Comparison of ENCODE assay signal across 18 cellular contexts in the genomic region with DNA sequence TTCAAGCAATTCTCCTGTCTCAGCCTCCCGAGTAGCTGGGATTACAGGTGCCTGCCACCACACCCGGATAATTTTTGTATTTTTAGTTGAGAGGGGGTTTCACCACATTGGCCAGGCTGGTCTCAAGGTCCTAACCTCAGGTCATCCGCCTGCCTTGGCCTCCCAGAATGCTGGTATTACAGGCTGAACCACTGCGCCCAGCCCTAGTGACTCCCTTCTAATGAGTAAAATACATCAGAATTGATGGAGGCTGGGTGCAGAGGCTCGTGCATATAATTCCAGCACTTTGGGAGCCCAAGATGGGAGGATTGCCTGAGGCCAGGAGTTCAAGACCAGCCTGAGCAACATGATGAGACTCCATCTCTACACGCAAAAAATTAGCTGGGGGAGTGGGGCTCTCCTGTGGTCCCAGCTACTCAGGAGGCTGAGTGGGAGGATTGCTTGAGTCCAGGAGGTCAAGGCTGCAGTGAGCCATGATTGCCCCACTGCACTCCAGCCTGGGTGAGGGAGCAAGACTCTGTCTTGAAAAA. TPM values are rescaled to one million over a fixed set of nuclear protein-coding genes. Genes with fewer than 3 reads are reported as not detected.
DNase-seq lines count a peak whose midpoint lies in the region; ATAC-seq and TF ChIP-seq lines count a peak whose summit lies in the region.
"Not testable (repeated sequence)": the region's sequence is repeated elsewhere in the genome, so short reads cannot be mapped to it uniquely, and the experiment has no call there.
"Had no signal": no experiment of that assay in that cellular context is flagged by ENCODE, and none has a peak within 500 bp of the region (broad histone marks: within the 10 kb centered on the region; RNA-seq: fewer than 3 reads in every experiment).

No MANE protein-coding gene starts in this region.

- H3K27me3 Mint-ChIP-seq in chondrocyte (ENCODE audit: low read depth) = not testable (repeated sequence)

- H3K36me3 Mint-ChIP-seq in chondrocyte (ENCODE audit: low read depth) = not testable (repeated sequence)

- H3K4me1 ChIP-seq in GM23248 (ENCODE audit: insufficient read depth) (peaks cover 58% of the 10 kb centered on the region), adipocyte (ENCODE audit: control insufficient read depth, insufficient read depth, low read length) (peaks cover 51% of the 10 kb centered on the region), heart left ventricle (peaks cover 0 to 44% (median 22%) of the 10 kb centered on the region in 12 donors), lung (ENCODE audit: control insufficient read depth in 2 of 2, insufficient read depth in 2 of 2, low read length in 2 of 2) (peaks cover 4 to 19% of the 10 kb centered on the region in 2 donors), parathyroid adenoma (peaks cover 14% of the 10 kb centered on the region), spleen (peaks cover 7 to 61% (median 29%) of the 10 kb centered on the region in 6 donors), transverse colon (peaks cover 8 to 24% (median 13%) of the 10 kb centered on the region in 4 donors)

- peaks cover 35% of the 10 kb centered on the region for H3F3A ChIP-seq in GM23248 (ENCODE audit: insufficient read depth)

- peaks cover 41% of the 10 kb centered on the region for H3K4me1 Mint-ChIP-seq in chondrocyte (ENCODE audit: low read depth)

- 0 out of 2 replicates have a peak overlapping the region, but pooled peaks have one; percentile 4 for H3K4me3 ChIP-seq in GM23248
- peak overlapping the region; percentile 3 for H3K4me3 ChIP-seq in adipocyte (ENCODE audit: low read length)
- not testable (repeated sequence) for H3K4me3 ChIP-seq in heart left ventricle; lung; parathyroid adenoma (ENCODE audit: low read depth, low read length); spleen; transverse colon

- in situ Hi-C loops in GM23248 (cut with MboI); transverse colon (cut with MboI; ENCODE audit: low pct_ligation_motif_present in 1 of 4, low pct_unique_long_range_greater_than_20kb in 1 of 4, low sequenced_read_pairs in 3 of 4): not testable (repeated sequence)

- intact Hi-C loops in heart left ventricle (cut with DNase I) = loop anchor here in 1 of 10 donors (10.0 kb wide), 1 partner anchor 80 kb away; the partner anchor contains the start of gene COLGALT1
- intact Hi-C loops in spleen (cut with DNase I; ENCODE audit: low total_unique reads); transverse colon (cut with DNase I; ENCODE audit: low total_unique reads): not testable (repeated sequence)

- not testable (repeated sequence) for TF ChIP-seq POLR2A in heart left ventricle (IDR thresholded peaks at IDR 0.05); spleen (IDR thresholded peaks at IDR 0.05); transverse colon (IDR thresholded peaks at IDR 0.05)

- H3K4me2 ChIP-seq in GM23248 (ENCODE audit: unreplicated experiment) = peak overlapping the region; percentile 36
- H3K4me2 ChIP-seq in parathyroid adenoma (ENCODE audit: low read length) = peak overlapping the region; percentile 7

- H2AFZ ChIP-seq in GM23248, parathyroid adenoma: not testable (repeated sequence)

- not testable (repeated sequence) for ATAC-seq in heart left ventricle; lung (ENCODE audit: insufficient read depth, low FRiP score)

- not testable (repeated sequence) for H4K20me1 ChIP-seq in GM23248 (ENCODE audit: insufficient read depth)

- not testable (repeated sequence) for TF ChIP-seq EP300 in transverse colon (IDR thresholded peaks at IDR 0.05; ENCODE audit: low read depth)

- H3K36me3 ChIP-seq in GM23248 (ENCODE audit: low read depth); lung (ENCODE audit: control insufficient read depth in 2 of 2, insufficient read depth in 2 of 2, low read length in 2 of 2); parathyroid adenoma (ENCODE audit: control insufficient read depth, insufficient read depth, low read length); spleen; transverse colon: not testable (repeated sequence)
- H3K36me3 ChIP-seq in adipocyte (ENCODE audit: control insufficient read depth, insufficient read depth, low read length, severe bottlenecking) (peaks cover 11% of the 10 kb centered on the region), heart left ventricle (peaks cover 0 to 11% (median 0%) of the 10 kb centered on the region in 9 donors)

- H3K9me3 ChIP-seq in GM23248 (ENCODE audit: low read depth); adipocyte (ENCODE audit: control insufficient read depth, low read length); heart left ventricle; lung (ENCODE audit: control insufficient read depth in 2 of 2, insufficient read depth in 1 of 2, low read length in 1 of 2); parathyroid adenoma (ENCODE audit: control insufficient read depth, low read length); spleen; transverse colon: not testable (repeated sequence)

- H3K27ac Mint-ChIP-seq in chondrocyte (ENCODE audit: unreplicated experiment) = peak overlapping the region; percentile 51

- not testable (repeated sequence) for TF ChIP-seq CTCF in chondrocyte (IDR thresholded peaks at IDR 0.05); heart left ventricle (IDR thresholded peaks at IDR 0.05); lung (IDR thresholded peaks at IDR 0.05; ENCODE audit: control extremely low read depth, extremely low read depth); parathyroid adenoma (IDR thresholded peaks at IDR 0.05); spleen (IDR thresholded peaks at IDR 0.05 in 8 of 11, conservative IDR thresholded peaks at IDR 0.05 in 3 of 11); transverse colon (IDR thresholded peaks at IDR 0.05)

- not testable (repeated sequence) for H3K9me2 ChIP-seq in GM23248 (ENCODE audit: insufficient read depth)

- not testable (repeated sequence) for H3K4me3 Mint-ChIP-seq in chondrocyte (ENCODE audit: unreplicated experiment)

- DNase-seq in GM23248; adipocyte (ENCODE audit: low read depth); chondrocyte (ENCODE audit: low spot score); heart left ventricle; lung (ENCODE audit: low spot score); spleen; transverse colon: not testable (repeated sequence)

- 77 to 78% methylated on average over 6 of the region's 6 CpGs for WGBS in GM23248 (ENCODE audit: low coverage in 1 of 2, low lambda C conversion rate in 2 of 2, missing lambda C conversion rate in 2 of 2), 2 experiments
- WGBS in heart left ventricle, 4 donors = 75 to 88% (median 85%) methylated on average over 6 of the region's 6 CpGs
- WGBS in lung, 2 donors = 77 to 78% methylated on average over 6 of the region's 6 CpGs
- WGBS in spleen, 5 donors = 75 to 83% (median 80%) methylated on average over 6 of the region's 6 CpGs
- 85% methylated on average over 6 of the region's 6 CpGs; no CpG with 5 or more reads in 1 of the 2 donors for WGBS in transverse colon (ENCODE audit: low coverage in 1 of 2), 2 donors

- peak overlapping the region; percentile 24 for H3K9ac ChIP-seq in GM23248
- H3K9ac ChIP-seq in adipocyte (ENCODE audit: low read length) = peak overlapping the region; percentile 24
- H3K9ac ChIP-seq in parathyroid adenoma = not testable (repeated sequence)

- H3K27me3 ChIP-seq in GM23248 (replicated peaks; ENCODE audit: insufficient read depth); adipocyte (replicated peaks; ENCODE audit: control insufficient read depth, insufficient read depth, low read length); heart left ventricle; lung (ENCODE audit: control insufficient read depth, insufficient read depth); parathyroid adenoma (ENCODE audit: control insufficient read depth, insufficient read depth, low read length); spleen (replicated peaks in 1 of 7); transverse colon: not testable (repeated sequence)

- H3K79me2 ChIP-seq in GM23248 (ENCODE audit: insufficient read depth) (peaks cover 69% of the 10 kb centered on the region), parathyroid adenoma (peaks cover 30% of the 10 kb centered on the region)

- H3K27ac ChIP-seq in GM23248 (peak overlapping the region; percentile 54), heart left ventricle (peak overlapping the region in 10 of 12 donors; percentile 15 to 82 (median 68)), lung (ENCODE audit: low read depth in 1 of 2, low read length in 1 of 2) (peak overlapping the region; percentile 15 to 71), parathyroid adenoma (peak overlapping the region; percentile 68), spleen (peak overlapping the region in 7 of 8 donors; percentile 19 to 78 (median 59)), transverse colon (peak overlapping the region; percentile 3 to 56 (median 38))

- not testable (repeated sequence) for H3K9me3 Mint-ChIP-seq in chondrocyte (ENCODE audit: low read depth)

RNA-seq across cellular contexts. Expression of gene SLC27A1, which starts 4.8 kb away (rescaled TPM):
- 30.0 and 34.0 TPM in 2 replicates for total RNA-seq in GM23248 (2014; rRNA removed; shearing (Covaris generic))
- polyA plus RNA-seq in GM23248 (2016; fragmentation: Nextera tagmentation; extraction: Ambion mirVana) = 20.4 and 21.9 TPM in 2 replicates
- total RNA-seq in chondrocyte = 6.8 to 7.9 TPM (median 7.7 TPM) in 3 replicates
- 10 to 100 TPM; 32.6 to 70.3 (median 52.7) TPM for total RNA-seq in heart left ventricle
- polyA plus RNA-seq in heart left ventricle = 10 to 100 TPM; 22.1 to 47.6 TPM
- 10 to 100 TPM; 25.4 to 26.9 TPM for total RNA-seq in lung
- 10 to 100 TPM; 12.2 to 15.8 TPM for polyA plus RNA-seq in lung
- 10 to 100 TPM; 11.3 to 23.3 (median 18.6) TPM for total RNA-seq in spleen
- 10 to 100 TPM in 1 of 3 donors, 1 to 10 TPM in 2; 4.8 to 14.7 (median 9.3) TPM for polyA plus RNA-seq in spleen
- total RNA-seq in transverse colon = 10 to 100 TPM in 1 of 4 donors, 1 to 10 TPM in 3; 4.0 to 11.1 (median 7.0) TPM

RNA-seq across cellular contexts. Expression of gene NXNL1, which starts 14.3 kb away (rescaled TPM):
- not detected in 2 replicates for total RNA-seq in GM23248 (2014; rRNA removed; shearing (Covaris generic))
- polyA plus RNA-seq in GM23248 (2016; fragmentation: Nextera tagmentation; extraction: Ambion mirVana) (not detected in 2 replicates), heart left ventricle (under 1 TPM in 1 of 2 donors, not detected in 1; 0.69 TPM), lung (not detected), spleen (not detected)
- total RNA-seq in chondrocyte (not detected in 3 replicates), heart left ventricle (1 to 10 TPM in 1 of 9 donors, under 1 TPM in 3, not detected in 5; 0.32 to 1.1 (median 0.57) TPM), lung (not detected), spleen (not detected), transverse colon (not detected)
- total RNA-seq: activated CD4-positive, alpha-beta T cell treated with anti-CD3 and anti-CD28 coated beads for 36 hours; activated CD8-positive, alpha-beta T cell treated with anti-CD3 and anti-CD28 coated beads for 36 hours; activated T-helper 1 cell treated with anti-CD3 and anti-CD28 coated beads, Interleukin-12 subunit alpha, Interleukin-12 subunit beta, Interleukin-2, Interleukin-4 antibody, amounts not matched to agents 30 ng/mL and 10 ng/mL and 1 ng/mL, durations not matched to agents 14 hours and 24 hours and 36 hours; CD8-positive, alpha-beta memory T cell; endodermal cell; esophagus mucosa; hepatocyte; renal cortical epithelial cell; SJSA1; vagina had no signal
- polyA plus RNA-seq: CD8-positive, alpha-beta memory T cell; hepatocyte had no signal

RNA-seq across cellular contexts. Expression of gene TMEM221, which starts 26.6 kb away (rescaled TPM):
- 0.22 TPM in 1 of 2 replicates, not detected in the other for total RNA-seq in GM23248 (2014; rRNA removed; shearing (Covaris generic))
- polyA plus RNA-seq in GM23248 (2016; fragmentation: Nextera tagmentation; extraction: Ambion mirVana) = 0.30 TPM in 1 of 2 replicates, not detected in the other
- total RNA-seq in chondrocyte = 0.27 to 0.57 TPM (median 0.28 TPM) in 3 replicates
- total RNA-seq in heart left ventricle = under 1 TPM in 1 of 9 donors, not detected in 8; 0.52 TPM
- under 1 TPM in 1 of 2 donors, not detected in 1; 0.04 TPM for polyA plus RNA-seq in heart left ventricle
- under 1 TPM; 0.12 to 0.57 TPM for total RNA-seq in lung
- polyA plus RNA-seq in lung = under 1 TPM; 0.06 to 0.08 TPM
- not detected for total RNA-seq in spleen
- under 1 TPM in 2 of 3 donors, not detected in 1; 0.03 to 0.20 TPM for polyA plus RNA-seq in spleen
- under 1 TPM in 1 of 4 donors, not detected in 3; 0.48 TPM for total RNA-seq in transverse colon
- total RNA-seq: activated CD4-positive, alpha-beta T cell treated with anti-CD3 and anti-CD28 coated beads for 36 hours; activated CD8-positive, alpha-beta T cell treated with anti-CD3 and anti-CD28 coated beads for 36 hours; activated T-helper 1 cell treated with anti-CD3 and anti-CD28 coated beads, Interleukin-12 subunit alpha, Interleukin-12 subunit beta, Interleukin-2, Interleukin-4 antibody, amounts not matched to agents 30 ng/mL and 10 ng/mL and 1 ng/mL, durations not matched to agents 14 hours and 24 hours and 36 hours; CD8-positive, alpha-beta memory T cell; esophagus mucosa; SJSA1 had no signal
- polyA plus RNA-seq: CD8-positive, alpha-beta memory T cell had no signal

RNA-seq across cellular contexts. Expression of gene PGLS, which starts 36.4 kb away (rescaled TPM):
- total RNA-seq in GM23248 (2014; rRNA removed; shearing (Covaris generic)) = 96.0 and 125 TPM in 2 replicates
- polyA plus RNA-seq in GM23248 (2016; fragmentation: Nextera tagmentation; extraction: Ambion mirVana) = 135 and 140 TPM in 2 replicates
- total RNA-seq in chondrocyte = 73.7 to 112 TPM (median 108 TPM) in 3 replicates
- 10 to 100 TPM; 15.5 to 57.1 (median 27.0) TPM for total RNA-seq in heart left ventricle
- 10 to 100 TPM; 28.8 to 45.9 TPM for polyA plus RNA-seq in heart left ventricle
- total RNA-seq in lung = 100 to 1,000 TPM in 1 of 2 donors, 10 to 100 TPM in 1; 63.2 to 109 TPM
- 100 to 1,000 TPM; 107 to 122 TPM for polyA plus RNA-seq in lung
- total RNA-seq in spleen = 100 to 1,000 TPM in 2 of 7 donors, 10 to 100 TPM in 5; 70.6 to 111 (median 83.7) TPM
- 100 to 1,000 TPM in 2 of 3 donors, 10 to 100 TPM in 1; 94.8 to 118 (median 109) TPM for polyA plus RNA-seq in spleen
- total RNA-seq in transverse colon = 100 to 1,000 TPM in 3 of 4 donors, 10 to 100 TPM in 1; 90.4 to 146 (median 117) TPM

RNA-seq across cellular contexts. Expression of gene MVB12A, which starts 55.2 kb away (rescaled TPM):
- total RNA-seq in GM23248 (2014; rRNA removed; shearing (Covaris generic)) = 68.3 and 73.9 TPM in 2 replicates
- polyA plus RNA-seq in GM23248 (2016; fragmentation: Nextera tagmentation; extraction: Ambion mirVana) = 49.6 and 55.3 TPM in 2 replicates
- 36.3 to 46.7 TPM (median 39.4 TPM) in 3 replicates for total RNA-seq in chondrocyte
- 10 to 100 TPM; 11.8 to 41.5 (median 18.5) TPM for total RNA-seq in heart left ventricle
- polyA plus RNA-seq in heart left ventricle = 10 to 100 TPM; 30.7 to 46.5 TPM
- 10 to 100 TPM; 28.5 to 66.9 TPM for total RNA-seq in lung
- polyA plus RNA-seq in lung = 10 to 100 TPM; 59.6 to 62.1 TPM
- total RNA-seq in spleen = 10 to 100 TPM; 31.7 to 45.2 (median 37.8) TPM
- polyA plus RNA-seq in spleen = 10 to 100 TPM; 42.0 to 62.0 (median 42.1) TPM
- 10 to 100 TPM; 22.9 to 84.2 (median 83.1) TPM for total RNA-seq in transverse colon
